ENCODE assay signal across 8 cellular contexts in the genomic region with DNA sequence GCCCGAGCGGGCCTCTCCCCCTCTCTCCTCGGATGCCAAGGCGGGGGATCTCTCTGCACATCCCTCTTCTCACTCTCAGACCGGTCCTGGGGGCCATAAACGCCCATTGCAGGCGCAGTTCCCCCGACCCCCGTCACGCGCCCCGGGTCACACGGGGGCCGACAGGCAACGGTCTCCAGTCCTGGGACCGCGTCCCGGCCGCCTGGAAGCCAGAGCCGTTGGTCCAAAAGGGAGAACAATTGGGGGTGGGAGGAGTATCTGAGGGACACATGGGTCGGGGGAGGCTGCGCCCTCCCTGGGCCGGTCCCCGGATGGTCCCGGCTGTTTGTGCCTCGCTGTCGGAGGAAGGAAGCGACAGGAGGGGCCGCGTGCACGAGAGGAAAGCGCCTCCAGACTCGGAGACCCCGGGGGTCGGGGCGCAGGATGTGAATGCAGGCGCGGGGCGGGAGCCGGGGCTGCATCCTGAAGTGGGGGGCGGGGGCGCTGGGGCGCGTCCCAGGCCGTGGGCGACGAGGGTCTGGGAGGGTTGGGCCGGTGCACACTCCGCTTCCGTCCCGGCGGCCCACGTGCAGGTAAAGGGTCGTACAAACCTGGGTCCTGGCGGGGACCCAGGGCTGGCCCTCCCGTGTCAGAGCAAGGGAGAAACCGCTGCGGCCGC. TPM values are rescaled to one million over a fixed set of nuclear protein-coding genes. Genes with fewer than 3 reads are reported as not detected.
DNase-seq lines count a peak whose midpoint lies in the region; ATAC-seq, FAIRE-seq and TF ChIP-seq lines count a peak whose summit lies in the region.

No MANE protein-coding gene starts in this region.

- H2AFZ ChIP-seq in HepG2 (ENCODE audit: low read length) = no peak overlapping the region

- FAIRE-seq in HepG2 (lab: Jason Lieb, UNC) = no peak

- peak; percentile 13 for DNase-seq in activated naive CD4-positive, alpha-beta T cell treated with Interleukin-2 at 50 U/mL for 16 hours
- DNase-seq in activated naive CD4-positive, alpha-beta T cell (lab: John Stamatoyannopoulos, UW) = no peak
- DNase-seq in activated naive CD8-positive, alpha-beta T cell treated with anti-CD3 and anti-CD28 coated beads, Interleukin-2, amount 50 U/mL, for 24 hours = no peak
- no peak for DNase-seq in HepG2 (ENCODE audit: low spot score)
- no peak for DNase-seq in transverse colon
- no peak for DNase-seq in activated CD8-positive, alpha-beta memory T cell treated with anti-CD3 and anti-CD28 coated beads, Interleukin-2, amount 50 U/mL, for 4 hours

- H3K4me3 Mint-ChIP-seq in activated naive CD8-positive, alpha-beta T cell treated with anti-CD3 and anti-CD28 coated beads, Interleukin-2, amount 50 U/mL, for 24 hours = peak overlapping the region; percentile 77

- H3K9ac ChIP-seq in HepG2 (ENCODE audit: insufficient read depth, low read depth, low read length) = peak overlapping the region; percentile 57; the same call in 1 of the 2 replicates

- intact Hi-C loops in HepG2 (cut with micrococcal nuclease; ENCODE audit: unreplicated experiment) (loop anchor here (1.0 kb wide), 1 partner anchor 34 kb away; a partner anchor contains a TSS), transverse colon (cut with DNase I; ENCODE audit: low total_unique reads) (no loop called here)

- POLR2A ChIA-PET in HepG2 (lab: Yijun Ruan, JAX) = interaction anchor here (0.8 to 2.7 kb wide), 5 partner anchors 9 to 22 kb away, joined by 3 to 20 read pairs (median 9); no protein-coding TSS in a partner anchor

- TF ChIP-seq POLR2A in HepG2 (IDR thresholded peaks at IDR 0.05; ENCODE audit: insufficient read depth in 1 of 2, low read depth in 2 of 2, low read length in 2 of 2) = no peak
- no peak for TF ChIP-seq POLR2A in transverse colon (IDR thresholded peaks at IDR 0.05)

- BruUV-seq in HepG2 (replicated peaks; lab: Mats Ljungman, UMichigan) = no TSS peak

- H3K9me3 Mint-ChIP-seq in activated naive CD8-positive, alpha-beta T cell treated with anti-CD3 and anti-CD28 coated beads, Interleukin-2, amount 50 U/mL, for 24 hours = no peaks in the 10 kb centered on the region

- 29% methylated on average over 56 of the region's 59 CpGs for WGBS in HepG2 (ENCODE audit: low lambda C conversion rate)
- 6% methylated on average over 37 of the region's 59 CpGs; no CpG with 5 or more reads in 1 of the 2 donors for WGBS in transverse colon (ENCODE audit: low coverage in 1 of 2), 2 donors

- no peak for TF ChIP-seq RAD21 in HepG2 (CRISPR knock-in tag; IDR thresholded peaks at IDR 0.05)

- ATAC-seq in activated naive CD8-positive, alpha-beta T cell treated with anti-CD3 and anti-CD28 coated beads, Interleukin-2, amount 50 U/mL, for 24 hours = no peak
- ATAC-seq in HepG2 (peak; percentile 8), GM18517 (IDR thresholded peaks at IDR 0.05; ENCODE audit: unreplicated experiment) (no peak), HG03442 (IDR thresholded peaks at IDR 0.05; ENCODE audit: unreplicated experiment) (no peak)

- H3K27me3 ChIP-seq in HepG2 (ENCODE audit: control insufficient read depth in 1 of 2, insufficient read depth in 2 of 2, low read length in 2 of 2) = peaks cover 6 to 40% of the 10 kb centered on the region in 2 experiments
- peaks cover 84% of the 10 kb centered on the region for H3K27me3 ChIP-seq in transverse colon

- no peak for TF ChIP-seq CTCF in HepG2 (CRISPR knock-in tag; IDR thresholded peaks at IDR 0.05)
- no peak for TF ChIP-seq CTCF in transverse colon (IDR thresholded peaks at IDR 0.05)

- H3K4me1 Mint-ChIP-seq in activated naive CD8-positive, alpha-beta T cell treated with anti-CD3 and anti-CD28 coated beads, Interleukin-2, amount 50 U/mL, for 24 hours = peaks cover 9% of the 10 kb centered on the region

- no peaks in the 10 kb centered on the region for H4K20me1 ChIP-seq in HepG2 (ENCODE audit: insufficient read depth, low read length)

- CTCF ChIA-PET in HepG2 (lab: Yijun Ruan, JAX; ENCODE audit: low intra/inter-chr PET ratio, low total read pairs) = interaction anchor here (1.7 to 1.8 kb wide), 2 partner anchors 12 to 19 kb away, joined by 5 to 6 read pairs; no protein-coding TSS in a partner anchor

- no peaks in the 10 kb centered on the region for H3K79me2 ChIP-seq in HepG2 (ENCODE audit: insufficient read depth, low read length)

- no peak overlapping the region for H3K27ac Mint-ChIP-seq in activated naive CD8-positive, alpha-beta T cell treated with anti-CD3 and anti-CD28 coated beads, Interleukin-2, amount 50 U/mL, for 24 hours

- peak overlapping the region; percentile 59 to 83 (median 83) for H3K4me3 ChIP-seq in HepG2 (replicated peaks in 1 of 3; ENCODE audit: insufficient read depth in 1 of 3, low read depth in 2 of 3, low read length in 3 of 3)
- peak overlapping the region; percentile 47 to 83 (median 61) for H3K4me3 ChIP-seq in transverse colon

- TF ChIP-seq EP300 in HepG2 (IDR thresholded peaks at IDR 0.05; ENCODE audit: low read depth in 2 of 2, low read length in 2 of 2) = no peak
- no peak for TF ChIP-seq EP300 in HepG2 (CRISPR knock-in tag; IDR thresholded peaks at IDR 0.05; ENCODE audit: borderline replicate concordance)
- TF ChIP-seq EP300 in transverse colon (IDR thresholded peaks at IDR 0.05; ENCODE audit: low read depth) = no peak

- H3K36me3 Mint-ChIP-seq in activated naive CD8-positive, alpha-beta T cell treated with anti-CD3 and anti-CD28 coated beads, Interleukin-2, amount 50 U/mL, for 24 hours (ENCODE audit: low read depth) = no peaks in the 10 kb centered on the region

- H3K36me3 ChIP-seq in HepG2 (replicated peaks in 1 of 2; ENCODE audit: control insufficient read depth in 1 of 2, insufficient read depth in 2 of 2, low read length in 2 of 2) (no peaks in the 10 kb centered on the region; a peak in 2 of 5 replicates), transverse colon (no peaks in the 10 kb centered on the region)

- H3K27me3 Mint-ChIP-seq in activated naive CD8-positive, alpha-beta T cell treated with anti-CD3 and anti-CD28 coated beads, Interleukin-2, amount 50 U/mL, for 24 hours = peaks cover 51% of the 10 kb centered on the region

- no peak overlapping the region for H3K27ac ChIP-seq in HepG2 (ENCODE audit: extremely low read length, insufficient read depth, low read length)
- H3K27ac ChIP-seq in transverse colon = no peak overlapping the region

- peak overlapping the region; percentile 84 for H3K4me2 ChIP-seq in HepG2 (ENCODE audit: low read depth, low read length)

- H3K9me3 ChIP-seq in HepG2 (ENCODE audit: low read length) (no peaks in the 10 kb centered on the region), transverse colon (no peaks in the 10 kb centered on the region)

- in situ Hi-C loops in HepG2 (cut with HindIII; ENCODE audit: extremely low pct_ligation_motif_present, low pct_unique_long_range_greater_than_20kb) (no loop called here), transverse colon (cut with MboI; ENCODE audit: low pct_ligation_motif_present in 1 of 4, low pct_unique_long_range_greater_than_20kb in 1 of 4, low sequenced_read_pairs in 3 of 4) (no loop called here)

- H3K4me1 ChIP-seq in HepG2 (ENCODE audit: insufficient read depth, low read length) = peaks cover 66% of the 10 kb centered on the region
- H3K4me1 ChIP-seq in transverse colon = peaks cover 6 to 25% (median 18%) of the 10 kb centered on the region in 4 donors

RNA-seq across cellular contexts. Expression of a gene that starts 0.9 kb away (rescaled TPM):
- total RNA-seq in HepG2 (2016; rRNA removed; fragmentation: Illumina TruSeq; extraction: Trizol) (1.1 and 3.9 TPM in 2 replicates), transverse colon (1 to 10 TPM in 1 of 4 donors, under 1 TPM in 3; 0.20 to 1.4 (median 0.69) TPM)
- 0.30 and 1.1 TPM in 2 replicates for total RNA-seq in HepG2 (2016; cell fraction: cytosol; rRNA removed; fragmentation: Illumina TruSeq; extraction: Trizol; ENCODE audit: low read depth)
- 0.82 and 4.9 TPM in 2 replicates for total RNA-seq in HepG2 (2016; cell fraction: insoluble cytoplasmic fraction; rRNA removed; fragmentation: Illumina TruSeq; extraction: Trizol)
- total RNA-seq in HepG2 (2016; cell fraction: membrane; rRNA removed; fragmentation: Illumina TruSeq; extraction: Trizol) = 1.4 and 1.8 TPM in 2 replicates
- 5.0 and 8.1 TPM in 2 replicates for total RNA-seq in HepG2 (2016; cell fraction: nucleus; rRNA removed; fragmentation: Illumina TruSeq; extraction: Trizol)
- 24.7 and 27.0 TPM in 2 replicates for polyA plus RNA-seq in HepG2 (2011; rRNA removed)
- 6.2 and 8.6 TPM in 2 replicates for polyA plus RNA-seq in HepG2 (2011; cell fraction: cytosol; rRNA removed)
- 212 and 304 TPM in 2 replicates for polyA plus RNA-seq in HepG2 (2011; cell fraction: nucleus; rRNA removed)
- 9.7 and 13.8 TPM in 2 replicates for polyA plus RNA-seq in HepG2 (2012)
- 0.50 and 0.84 TPM in 2 replicates for polyA plus RNA-seq in HepG2 (2016; cell fraction: cytosol; fragmentation: Illumina TruSeq; extraction: Trizol; ENCODE audit: low read depth)
- polyA plus RNA-seq in HepG2 (2016; cell fraction: insoluble cytoplasmic fraction; fragmentation: Illumina TruSeq; extraction: Trizol; ENCODE audit: low read depth) = 1.1 and 1.8 TPM in 2 replicates
- 0.65 and 0.70 TPM in 2 replicates for polyA plus RNA-seq in HepG2 (2016; cell fraction: membrane; fragmentation: Illumina TruSeq; extraction: Trizol; ENCODE audit: low read depth)
- 16.5 and 18.2 TPM in 2 replicates for polyA plus RNA-seq in HepG2 (2016; cell fraction: nucleus; fragmentation: Illumina TruSeq; extraction: Trizol; ENCODE audit: insufficient read depth, low read depth)
- 1.9 and 33.5 TPM in 2 replicates for polyA minus RNA-seq in HepG2 (2011; rRNA and poly(A)+ RNA removed; ENCODE audit: low replicate concordance)
- polyA minus RNA-seq in HepG2 (2011; cell fraction: cytosol; rRNA and poly(A)+ RNA removed) = 10.2 and 17.1 TPM in 2 replicates
- 44.0 and 47.5 TPM in 2 replicates for polyA minus RNA-seq in HepG2 (2011; cell fraction: nucleus; rRNA and poly(A)+ RNA removed)

RNA-seq across cellular contexts. Expression of a gene that starts 28.8 kb away (rescaled TPM):
- total RNA-seq in HepG2 (2016; rRNA removed; fragmentation: Illumina TruSeq; extraction: Trizol) (101 and 103 TPM in 2 replicates), transverse colon (10 to 100 TPM; 15.0 to 95.7 (median 39.6) TPM)
- total RNA-seq in HepG2 (2016; cell fraction: cytosol; rRNA removed; fragmentation: Illumina TruSeq; extraction: Trizol; ENCODE audit: low read depth) = 30.5 and 31.5 TPM in 2 replicates
- 108 TPM in 2 replicates for total RNA-seq in HepG2 (2016; cell fraction: insoluble cytoplasmic fraction; rRNA removed; fragmentation: Illumina TruSeq; extraction: Trizol)
- total RNA-seq in HepG2 (2016; cell fraction: membrane; rRNA removed; fragmentation: Illumina TruSeq; extraction: Trizol) = 45.6 and 53.1 TPM in 2 replicates
- total RNA-seq in HepG2 (2016; cell fraction: nucleus; rRNA removed; fragmentation: Illumina TruSeq; extraction: Trizol) = 51.5 and 65.6 TPM in 2 replicates
- 60.1 and 73.4 TPM in 2 replicates for polyA plus RNA-seq in HepG2 (2011; rRNA removed)
- polyA plus RNA-seq in HepG2 (2011; cell fraction: cytosol; rRNA removed) = 53.2 and 73.4 TPM in 2 replicates
- 110 and 129 TPM in 2 replicates for polyA plus RNA-seq in HepG2 (2011; cell fraction: nucleus; rRNA removed)
- polyA plus RNA-seq in HepG2 (2012) = 55.6 and 63.4 TPM in 2 replicates
- 27.3 and 27.6 TPM in 2 replicates for polyA plus RNA-seq in HepG2 (2016; cell fraction: cytosol; fragmentation: Illumina TruSeq; extraction: Trizol; ENCODE audit: low read depth)
- 106 and 109 TPM in 2 replicates for polyA plus RNA-seq in HepG2 (2016; cell fraction: insoluble cytoplasmic fraction; fragmentation: Illumina TruSeq; extraction: Trizol; ENCODE audit: low read depth)
- 28.9 and 33.4 TPM in 2 replicates for polyA plus RNA-seq in HepG2 (2016; cell fraction: membrane; fragmentation: Illumina TruSeq; extraction: Trizol; ENCODE audit: low read depth)
- polyA plus RNA-seq in HepG2 (2016; cell fraction: nucleus; fragmentation: Illumina TruSeq; extraction: Trizol; ENCODE audit: insufficient read depth, low read depth) = 144 and 151 TPM in 2 replicates
- polyA minus RNA-seq in HepG2 (2011; rRNA and poly(A)+ RNA removed; ENCODE audit: low replicate concordance) = 24.1 and 25.5 TPM in 2 replicates
- polyA minus RNA-seq in HepG2 (2011; cell fraction: cytosol; rRNA and poly(A)+ RNA removed) = 15.4 and 25.9 TPM in 2 replicates
- 23.0 and 28.2 TPM in 2 replicates for polyA minus RNA-seq in HepG2 (2011; cell fraction: nucleus; rRNA and poly(A)+ RNA removed)

RNA-seq across cellular contexts. Expression of a gene that starts 33.6 kb away (rescaled TPM):
- total RNA-seq in HepG2 (2016; rRNA removed; fragmentation: Illumina TruSeq; extraction: Trizol) = 75.4 and 149 TPM in 2 replicates
- total RNA-seq in HepG2 (2016; cell fraction: cytosol; rRNA removed; fragmentation: Illumina TruSeq; extraction: Trizol; ENCODE audit: low read depth) = 59.4 and 65.6 TPM in 2 replicates
- 69.3 and 161 TPM in 2 replicates for total RNA-seq in HepG2 (2016; cell fraction: insoluble cytoplasmic fraction; rRNA removed; fragmentation: Illumina TruSeq; extraction: Trizol)
- total RNA-seq in HepG2 (2016; cell fraction: membrane; rRNA removed; fragmentation: Illumina TruSeq; extraction: Trizol) = 57.6 and 58.7 TPM in 2 replicates
- total RNA-seq in HepG2 (2016; cell fraction: nucleus; rRNA removed; fragmentation: Illumina TruSeq; extraction: Trizol) = 105 and 136 TPM in 2 replicates
- 96.7 and 116 TPM in 2 replicates for polyA plus RNA-seq in HepG2 (2011; rRNA removed)
- polyA plus RNA-seq in HepG2 (2011; cell fraction: cytosol; rRNA removed) = 133 and 142 TPM in 2 replicates
- 122 and 134 TPM in 2 replicates for polyA plus RNA-seq in HepG2 (2011; cell fraction: nucleus; rRNA removed)
- polyA plus RNA-seq in HepG2 (2012) = 104 and 147 TPM in 2 replicates
- 51.1 and 51.9 TPM in 2 replicates for polyA plus RNA-seq in HepG2 (2016; cell fraction: cytosol; fragmentation: Illumina TruSeq; extraction: Trizol; ENCODE audit: low read depth)
- 80.6 and 85.9 TPM in 2 replicates for polyA plus RNA-seq in HepG2 (2016; cell fraction: insoluble cytoplasmic fraction; fragmentation: Illumina TruSeq; extraction: Trizol; ENCODE audit: low read depth)
- polyA plus RNA-seq in HepG2 (2016; cell fraction: membrane; fragmentation: Illumina TruSeq; extraction: Trizol; ENCODE audit: low read depth) = 52.8 and 53.4 TPM in 2 replicates
- 240 and 250 TPM in 2 replicates for polyA plus RNA-seq in HepG2 (2016; cell fraction: nucleus; fragmentation: Illumina TruSeq; extraction: Trizol; ENCODE audit: insufficient read depth, low read depth)
- polyA minus RNA-seq in HepG2 (2011; rRNA and poly(A)+ RNA removed; ENCODE audit: low replicate concordance) = 19.0 and 51.1 TPM in 2 replicates
- polyA minus RNA-seq in HepG2 (2011; cell fraction: cytosol; rRNA and poly(A)+ RNA removed) = 40.1 and 44.2 TPM in 2 replicates
- polyA minus RNA-seq in HepG2 (2011; cell fraction: nucleus; rRNA and poly(A)+ RNA removed) = 48.9 and 52.6 TPM in 2 replicates
- total RNA-seq in transverse colon = 10 to 100 TPM; 47.0 to 85.6 (median 80.4) TPM
